22 cellular contexts compared by ENCODE assay signal in the genomic region with DNA sequence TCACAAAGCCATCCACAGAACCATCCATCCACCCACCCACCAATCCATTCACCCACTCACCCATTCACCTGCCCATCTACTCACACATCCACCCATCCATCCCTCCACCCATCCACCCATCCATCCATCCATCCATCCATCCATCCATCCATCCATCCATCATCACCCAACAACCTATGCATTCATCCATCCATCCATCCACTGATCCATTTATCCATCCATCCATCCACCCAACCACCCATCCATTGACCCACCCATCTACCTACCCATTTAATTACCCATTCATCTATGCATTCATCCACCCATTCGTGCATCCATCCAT. TPM values are rescaled to one million over a fixed set of nuclear protein-coding genes. Genes with fewer than 3 reads are reported as not detected.
"Had no signal": no experiment of that assay in that cellular context is flagged by ENCODE, and none has a peak within 500 bp of the region (broad histone marks: within the 10 kb centered on the region; RNA-seq: fewer than 3 reads in every experiment).

No MANE protein-coding gene starts in this region.

- H3K9me3 ChIP-seq: ascending aorta, SJCRH30 had no signal

- H3K4me3 Mint-ChIP-seq: activated CD4-positive, alpha-beta memory T cell treated with anti-CD3 and anti-CD28 coated beads for 36 hours; activated CD4-positive, alpha-beta T cell treated with anti-CD3 and anti-CD28 coated beads, Interleukin-2, amount 10 ng/mL, durations not matched to agents 7 days and 5 days; activated naive CD4-positive, alpha-beta T cell treated with anti-CD3 and anti-CD28 coated beads, Interleukin-2, amount 50 U/mL, for 24 hours; activated naive CD8-positive, alpha-beta T cell treated with anti-CD3 and anti-CD28 coated beads, Interleukin-2, amount 10 ng/mL, durations not matched to agents 7 days and 5 days; activated T-helper 17 cell treated with anti-CD3 and anti-CD28 coated beads, Interleukin-2, amount 50 U/mL, for 72 hours; central memory CD8-positive, alpha-beta T cell; T-helper 1 cell treated with Interleukin-12 subunit alpha and Interleukin-12 subunit beta and Interleukin-4 antibody, amounts not matched to agents 30 μg/mL and 1 μg/mL, for 36 hours had no signal

- H3K4me3 ChIP-seq: ascending aorta, cardiac muscle cell, coronary artery, SJCRH30, SK-N-MC had no signal

- H3K36me3 ChIP-seq: ascending aorta, cardiac muscle cell, SJCRH30 had no signal

- H3K27me3 Mint-ChIP-seq: activated CD4-positive, alpha-beta memory T cell treated with anti-CD3 and anti-CD28 coated beads for 36 hours; activated CD4-positive, alpha-beta T cell treated with anti-CD3 and anti-CD28 coated beads, Interleukin-2, amount 10 ng/mL, durations not matched to agents 7 days and 5 days; activated naive CD4-positive, alpha-beta T cell treated with anti-CD3 and anti-CD28 coated beads, Interleukin-2, amount 50 U/mL, for 24 hours; activated naive CD8-positive, alpha-beta T cell treated with anti-CD3 and anti-CD28 coated beads, Interleukin-2, amount 10 ng/mL, durations not matched to agents 7 days and 5 days had no signal

- H3K27me3 ChIP-seq: ascending aorta, cardiac muscle cell, SJCRH30 had no signal

- H3K27ac Mint-ChIP-seq: activated CD4-positive, alpha-beta memory T cell treated with anti-CD3 and anti-CD28 coated beads for 36 hours; activated CD4-positive, alpha-beta T cell treated with anti-CD3 and anti-CD28 coated beads, Interleukin-2, amount 10 ng/mL, durations not matched to agents 7 days and 5 days; activated naive CD4-positive, alpha-beta T cell treated with anti-CD3 and anti-CD28 coated beads, Interleukin-2, amount 50 U/mL, for 24 hours; activated naive CD8-positive, alpha-beta T cell treated with anti-CD3 and anti-CD28 coated beads, Interleukin-2, amount 10 ng/mL, durations not matched to agents 7 days and 5 days; activated T-helper 17 cell treated with anti-CD3 and anti-CD28 coated beads, Interleukin-2, amount 50 U/mL, for 72 hours; T-helper 1 cell treated with Interleukin-12 subunit alpha and Interleukin-12 subunit beta and Interleukin-4 antibody, amounts not matched to agents 30 μg/mL and 1 μg/mL, for 36 hours had no signal

- H3K4me1 Mint-ChIP-seq: activated CD4-positive, alpha-beta T cell treated with anti-CD3 and anti-CD28 coated beads, Interleukin-2, amount 10 ng/mL, durations not matched to agents 7 days and 5 days; activated naive CD4-positive, alpha-beta T cell treated with anti-CD3 and anti-CD28 coated beads, Interleukin-2, amount 50 U/mL, for 24 hours; activated naive CD8-positive, alpha-beta T cell treated with anti-CD3 and anti-CD28 coated beads, Interleukin-2, amount 10 ng/mL, durations not matched to agents 7 days and 5 days; activated T-helper 17 cell treated with anti-CD3 and anti-CD28 coated beads, Interleukin-2, amount 50 U/mL, for 72 hours; central memory CD8-positive, alpha-beta T cell had no signal

- DNase-seq: activated CD4-positive, alpha-beta T cell treated with anti-CD3 and anti-CD28 coated beads, Interleukin-2, amount 10 ng/mL, durations not matched to agents 7 days and 5 days; activated CD8-positive, alpha-beta memory T cell treated with anti-CD3 and anti-CD28 coated beads, Interleukin-2, amount 50 U/mL, for 4 hours; activated effector memory CD4-positive, alpha-beta T cell treated with anti-CD3 and anti-CD28 coated beads, Interleukin-2, amount 50 U/mL, for 16 hours; activated naive CD4-positive, alpha-beta T cell; activated naive CD8-positive, alpha-beta T cell treated with anti-CD3 and anti-CD28 coated beads, Interleukin-2, amount 10 ng/mL, durations not matched to agents 7 days and 5 days; activated T-cell treated with anti-CD3 and anti-CD28 coated beads for 4 hours; NCI-H187; NCI-H2029 treated with DMSO at 0.1 percent for 48 hours; NCI-H510A; NCI-H526 treated with DMSO at 0.1 percent for 48 hours; NCI-H774; T1000 had no signal

- H3K36me3 Mint-ChIP-seq: activated CD4-positive, alpha-beta memory T cell treated with anti-CD3 and anti-CD28 coated beads for 36 hours; activated naive CD4-positive, alpha-beta T cell treated with anti-CD3 and anti-CD28 coated beads, Interleukin-2, amount 50 U/mL, for 24 hours; activated naive CD8-positive, alpha-beta T cell treated with anti-CD3 and anti-CD28 coated beads, Interleukin-2, amount 10 ng/mL, durations not matched to agents 7 days and 5 days had no signal

- H3K9me3 Mint-ChIP-seq: activated CD4-positive, alpha-beta memory T cell treated with anti-CD3 and anti-CD28 coated beads for 36 hours; activated CD4-positive, alpha-beta T cell treated with anti-CD3 and anti-CD28 coated beads, Interleukin-2, amount 10 ng/mL, durations not matched to agents 7 days and 5 days; activated naive CD4-positive, alpha-beta T cell treated with anti-CD3 and anti-CD28 coated beads, Interleukin-2, amount 50 U/mL, for 24 hours; activated naive CD8-positive, alpha-beta T cell treated with anti-CD3 and anti-CD28 coated beads, Interleukin-2, amount 10 ng/mL, durations not matched to agents 7 days and 5 days; activated T-helper 17 cell treated with anti-CD3 and anti-CD28 coated beads, Interleukin-2, amount 50 U/mL, for 72 hours; central memory CD8-positive, alpha-beta T cell; T-helper 1 cell treated with Interleukin-12 subunit alpha and Interleukin-12 subunit beta and Interleukin-4 antibody, amounts not matched to agents 30 μg/mL and 1 μg/mL, for 36 hours had no signal

- H3K27ac ChIP-seq: cardiac muscle cell, coronary artery, SJCRH30, SK-N-MC had no signal

- ATAC-seq: activated T-helper 17 cell treated with anti-CD3 and anti-CD28 coated beads, Interleukin-2, amount 50 U/mL, for 72 hours had no signal

RNA-seq across cellular contexts. Expression of a gene that starts 5.4 kb away (rescaled TPM):
- total RNA-seq: activated CD4-positive, alpha-beta memory T cell treated with anti-CD3 and anti-CD28 coated beads for 36 hours; activated CD4-positive, alpha-beta T cell treated with anti-CD3 and anti-CD28 coated beads, Interleukin-2, amount 10 ng/mL, durations not matched to agents 7 days and 5 days; activated naive CD8-positive, alpha-beta T cell treated with anti-CD3 and anti-CD28 coated beads, Interleukin-2, amount 10 ng/mL, durations not matched to agents 7 days and 5 days; activated T-helper 17 cell treated with anti-CD3 and anti-CD28 coated beads, Interleukin-2, amount 50 U/mL, for 72 hours; ascending aorta; cardiac muscle cell; SJCRH30 had no signal
- polyA plus RNA-seq: cardiac muscle cell had no signal

RNA-seq across cellular contexts. Expression of a gene that starts 24.1 kb away (rescaled TPM):
- total RNA-seq: ascending aorta had no signal
